Comparison of ENCODE assay signal across 8 cellular contexts in the genomic region with DNA sequence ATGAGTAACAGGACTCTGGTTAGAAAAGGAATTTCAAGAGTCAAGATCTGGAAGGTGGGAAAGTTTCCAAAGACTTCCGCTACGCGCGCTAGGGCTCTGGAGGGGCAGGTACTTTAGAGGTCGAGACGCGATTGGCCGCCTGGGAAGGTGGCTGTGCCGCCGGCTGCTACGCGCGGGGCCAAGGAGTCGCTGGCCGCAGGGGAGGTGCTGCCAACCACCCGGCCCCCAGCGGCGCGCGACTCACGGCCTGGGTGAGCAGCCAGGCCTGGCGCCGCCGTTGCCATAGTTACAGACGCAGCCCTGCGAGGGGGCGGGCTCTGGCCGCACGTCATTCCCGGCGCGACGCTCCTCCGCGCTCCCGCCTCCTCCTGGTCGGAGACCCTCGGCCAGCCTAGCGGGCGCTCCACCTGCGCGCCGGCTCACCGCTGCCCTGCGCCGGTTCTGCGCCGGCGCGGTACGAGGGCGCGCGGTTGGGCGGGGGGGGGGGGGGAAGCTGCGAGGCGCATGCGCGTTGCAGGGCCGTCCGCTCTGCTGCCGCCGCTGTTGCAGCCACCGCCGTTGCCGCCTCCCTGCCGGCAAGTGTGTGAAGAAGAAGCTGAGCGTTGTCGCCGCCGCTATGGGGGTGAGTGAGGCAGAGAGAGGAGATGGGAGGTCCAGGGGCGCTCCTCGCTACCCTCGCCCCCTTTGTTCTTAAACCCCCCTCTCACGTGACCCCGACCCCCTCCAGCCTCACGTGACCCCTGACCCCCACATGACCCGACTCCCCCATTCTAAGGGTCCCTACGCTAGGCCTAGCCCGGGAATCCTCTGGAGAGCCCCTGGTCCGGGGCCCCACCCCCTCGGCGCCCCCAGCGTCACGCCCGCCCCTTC. TPM values are rescaled to one million over a fixed set of nuclear protein-coding genes. Genes with fewer than 3 reads are reported as not detected.
DNase-seq lines count a peak whose midpoint lies in the region; ATAC-seq and TF ChIP-seq lines count a peak whose summit lies in the region.

A gene (plus strand): TSS at position 522 of the 870 bp plus-strand sequence. CDS start 95 bp downstream, at position 617.

- H4K20me1 ChIP-seq in SK-N-SH (ENCODE audit: insufficient read depth): 0 out of 2 replicates have a peak, but pooled peaks cover 8% of the 10 kb centered on the region

- H3K27me3 ChIP-seq in SK-N-SH (ENCODE audit: insufficient read depth) (no peaks in the 10 kb centered on the region), thymus (ENCODE audit: control insufficient read depth, insufficient read depth) (no peaks in the 10 kb centered on the region)

- H3K4me3 Mint-ChIP-seq in osteocyte (ENCODE audit: unreplicated experiment): peak within 1 kb of the TSS; percentile 83

- H3K27me3 Mint-ChIP-seq in osteocyte (ENCODE audit: unreplicated experiment): no peaks in the 10 kb centered on the region

- peaks cover 47% of the 10 kb centered on the region for H3K79me2 ChIP-seq in SK-N-SH (ENCODE audit: insufficient read depth)

- H2AFZ ChIP-seq in SK-N-SH (ENCODE audit: low read depth): peak within 1 kb of the TSS; percentile 99

- H3K27ac Mint-ChIP-seq in osteocyte (ENCODE audit: unreplicated experiment): peak within 1 kb of the TSS; percentile 83

- ATAC-seq in HG02610 (IDR thresholded peaks at IDR 0.05; ENCODE audit: unreplicated experiment): peak; percentile 87

- DNase-seq in GM10266 (ENCODE audit: extremely low spot score) (peak; percentile 99), NCI-H1092 (lab: John Stamatoyannopoulos, UW) (peak; percentile 97), SK-N-SH (peak; percentile 99), glomerular endothelial cell (ENCODE audit: extremely low read depth, low read depth, low spot score) (peak; percentile 37), osteocyte (ENCODE audit: extremely low spot score, unreplicated experiment) (peak; percentile 97)
- peak; percentile 91 for DNase-seq in activated naive CD4-positive, alpha-beta T cell treated with anti-CD3 and anti-CD28 coated beads, Interleukin-2, amount 50 U/mL, for 16 hours

- H3K9me3 Mint-ChIP-seq in osteocyte (ENCODE audit: unreplicated experiment): no peaks in the 10 kb centered on the region

- no peaks in the 10 kb centered on the region for H3K36me3 Mint-ChIP-seq in osteocyte (ENCODE audit: unreplicated experiment)

- H3F3A ChIP-seq in SK-N-SH (replicated peaks; ENCODE audit: insufficient read depth): no peaks in the 10 kb centered on the region

- no peaks in the 10 kb centered on the region for H3K9me3 ChIP-seq in SK-N-SH
- no peaks in the 10 kb centered on the region for H3K9me3 ChIP-seq in thymus (ENCODE audit: control insufficient read depth)

- H3K4me1 ChIP-seq in SK-N-SH (ENCODE audit: control insufficient read depth in 1 of 2, insufficient read depth in 2 of 2, low read depth in 1 of 2, low read length in 1 of 2) (peaks cover 12% of the 10 kb centered on the region in 2 experiments; a peak in 2 of 4 replicates), thymus (ENCODE audit: control insufficient read depth, insufficient read depth, low read length) (peaks cover 4% of the 10 kb centered on the region)

- no peaks in the 10 kb centered on the region for H3K9me2 ChIP-seq in SK-N-SH

- TF ChIP-seq CTCF in GM10266 (IDR thresholded peaks at IDR 0.05; ENCODE audit: control insufficient read depth, insufficient read depth, low read depth, missing control alignments) (no peak), SK-N-SH (IDR thresholded peaks at IDR 0.05) (no peak), osteocyte (IDR thresholded peaks at IDR 0.05) (peak; percentile 14)

- H3K4me2 ChIP-seq in SK-N-SH: peak within 1 kb of the TSS; percentile 99

- peaks cover 0 to 2% of the 10 kb centered on the region in 2 experiments for H3K36me3 ChIP-seq in SK-N-SH (replicated peaks in 1 of 2; ENCODE audit: control insufficient read depth in 1 of 2, insufficient read depth in 2 of 2, low read length in 1 of 2)
- peaks cover 3% of the 10 kb centered on the region for H3K36me3 ChIP-seq in thymus (ENCODE audit: control insufficient read depth, insufficient read depth)

- H3K27ac ChIP-seq in SK-N-SH (ENCODE audit: low read depth in 2 of 2, low read length in 1 of 2) (peak within 1 kb of the TSS; percentile 67 to 82), thymus (ENCODE audit: low read depth) (peak within 1 kb of the TSS; percentile 87)

- TF ChIP-seq RAD21 in SK-N-SH (IDR thresholded peaks at IDR 0.05; ENCODE audit: low read length): no peak; the same call in 1 of the 2 replicates

- no peak; a peak in 1 of 4 replicates for TF ChIP-seq EP300 in SK-N-SH (IDR thresholded peaks at IDR 0.05; ENCODE audit: borderline replicate concordance in 1 of 2, low read depth in 1 of 2, low read length in 1 of 2)

- H3K4me1 Mint-ChIP-seq in osteocyte (ENCODE audit: unreplicated experiment): peaks cover 16% of the 10 kb centered on the region

- H3K4me3 ChIP-seq in SK-N-SH (ENCODE audit: low read depth in 2 of 2, low read length in 1 of 2): peak within 1 kb of the TSS; percentile 69 to 79
- H3K4me3 ChIP-seq in thymus (ENCODE audit: low read length): peak within 1 kb of the TSS; percentile 85

- WGBS in SK-N-SH (ENCODE audit: low lambda C conversion rate): 0% methylated on average over 22 of the region's 86 CpGs
- under 1% methylated on average over 83 of the region's 86 CpGs for WGBS in thymus

- CTCF ChIA-PET in SK-N-SH (lab: Yijun Ruan, JAX): interaction anchor here (0.9 to 2.9 kb wide), 6 partner anchors 19 to 171 kb away, joined by 3 to 14 read pairs (median 4); a partner anchor contains a TSS

- peak within 1 kb of the TSS; percentile 79 for H3K9ac ChIP-seq in SK-N-SH

- POLR2A ChIA-PET in SK-N-SH (lab: Yijun Ruan, JAX): interaction anchor here (0.5 to 1.1 kb wide), 2 partner anchors 21 to 370 kb away, joined by 5 to 7 read pairs; a partner anchor contains a TSS

TF ChIP-seq in SK-N-SH, 30 proteins besides CTCF, POLR2A, EP300 and RAD21 (continues in another document):
- TF ChIP-seq NFIC (IDR thresholded peaks at IDR 0.05; ENCODE audit: borderline replicate concordance) (0 out of 2 replicates have a peak, but pooled peaks have one; percentile 27), SIN3A (IDR thresholded peaks at IDR 0.05; ENCODE audit: borderline replicate concordance, low read depth, low read length) (peak; percentile 92), MXI1 (IDR thresholded peaks at IDR 0.05; ENCODE audit: low read depth, low read length) (peak; percentile 86), TEAD4 (IDR thresholded peaks at IDR 0.05; ENCODE audit: borderline replicate concordance, insufficient read depth) (no peak), NRF1 (IDR thresholded peaks at IDR 0.05; ENCODE audit: low read depth, low read length) (peak; percentile 74), POLR2AphosphoS5 (IDR thresholded peaks at IDR 0.05; ENCODE audit: low read depth, low read length) (peak; percentile 48; the same call in 1 of the 2 replicates), GATA2 (CRISPR knock-in tag; IDR thresholded peaks at IDR 0.05) (no peak)
- TF ChIP-seq, protein P1, sequence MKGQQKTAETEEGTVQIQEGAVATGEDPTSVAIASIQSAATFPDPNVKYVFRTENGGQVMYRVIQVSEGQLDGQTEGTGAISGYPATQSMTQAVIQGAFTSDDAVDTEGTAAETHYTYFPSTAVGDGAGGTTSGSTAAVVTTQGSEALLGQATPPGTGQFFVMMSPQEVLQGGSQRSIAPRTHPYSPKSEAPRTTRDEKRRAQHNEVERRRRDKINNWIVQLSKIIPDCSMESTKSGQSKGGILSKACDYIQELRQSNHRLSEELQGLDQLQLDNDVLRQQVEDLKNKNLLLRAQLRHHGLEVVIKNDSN (IDR thresholded peaks at IDR 0.05; ENCODE audit: borderline replicate concordance, low read depth): peak; percentile 86
- TF ChIP-seq, protein P2, sequence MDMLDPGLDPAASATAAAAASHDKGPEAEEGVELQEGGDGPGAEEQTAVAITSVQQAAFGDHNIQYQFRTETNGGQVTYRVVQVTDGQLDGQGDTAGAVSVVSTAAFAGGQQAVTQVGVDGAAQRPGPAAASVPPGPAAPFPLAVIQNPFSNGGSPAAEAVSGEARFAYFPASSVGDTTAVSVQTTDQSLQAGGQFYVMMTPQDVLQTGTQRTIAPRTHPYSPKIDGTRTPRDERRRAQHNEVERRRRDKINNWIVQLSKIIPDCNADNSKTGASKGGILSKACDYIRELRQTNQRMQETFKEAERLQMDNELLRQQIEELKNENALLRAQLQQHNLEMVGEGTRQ (IDR thresholded peaks at IDR 0.05; ENCODE audit: borderline replicate concordance, low read depth, low read length): peak; percentile 43; the same call in 1 of the 2 replicates
- TF ChIP-seq, protein P3, sequence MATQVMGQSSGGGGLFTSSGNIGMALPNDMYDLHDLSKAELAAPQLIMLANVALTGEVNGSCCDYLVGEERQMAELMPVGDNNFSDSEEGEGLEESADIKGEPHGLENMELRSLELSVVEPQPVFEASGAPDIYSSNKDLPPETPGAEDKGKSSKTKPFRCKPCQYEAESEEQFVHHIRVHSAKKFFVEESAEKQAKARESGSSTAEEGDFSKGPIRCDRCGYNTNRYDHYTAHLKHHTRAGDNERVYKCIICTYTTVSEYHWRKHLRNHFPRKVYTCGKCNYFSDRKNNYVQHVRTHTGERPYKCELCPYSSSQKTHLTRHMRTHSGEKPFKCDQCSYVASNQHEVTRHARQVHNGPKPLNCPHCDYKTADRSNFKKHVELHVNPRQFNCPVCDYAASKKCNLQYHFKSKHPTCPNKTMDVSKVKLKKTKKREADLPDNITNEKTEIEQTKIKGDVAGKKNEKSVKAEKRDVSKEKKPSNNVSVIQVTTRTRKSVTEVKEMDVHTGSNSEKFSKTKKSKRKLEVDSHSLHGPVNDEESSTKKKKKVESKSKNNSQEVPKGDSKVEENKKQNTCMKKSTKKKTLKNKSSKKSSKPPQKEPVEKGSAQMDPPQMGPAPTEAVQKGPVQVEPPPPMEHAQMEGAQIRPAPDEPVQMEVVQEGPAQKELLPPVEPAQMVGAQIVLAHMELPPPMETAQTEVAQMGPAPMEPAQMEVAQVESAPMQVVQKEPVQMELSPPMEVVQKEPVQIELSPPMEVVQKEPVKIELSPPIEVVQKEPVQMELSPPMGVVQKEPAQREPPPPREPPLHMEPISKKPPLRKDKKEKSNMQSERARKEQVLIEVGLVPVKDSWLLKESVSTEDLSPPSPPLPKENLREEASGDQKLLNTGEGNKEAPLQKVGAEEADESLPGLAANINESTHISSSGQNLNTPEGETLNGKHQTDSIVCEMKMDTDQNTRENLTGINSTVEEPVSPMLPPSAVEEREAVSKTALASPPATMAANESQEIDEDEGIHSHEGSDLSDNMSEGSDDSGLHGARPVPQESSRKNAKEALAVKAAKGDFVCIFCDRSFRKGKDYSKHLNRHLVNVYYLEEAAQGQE (IDR thresholded peaks at IDR 0.05; ENCODE audit: low read depth, low read length): peak; percentile 50; the same call in 1 of the 2 replicates

RNA-seq across cellular contexts. Expression of the gene that starts here (rescaled TPM):
- polyA plus RNA-seq in SK-N-SH (2012; rRNA removed) (33.0 and 36.3 TPM in 2 replicates), thymus (18.4 TPM)
- 21.4 and 26.3 TPM in 2 replicates for polyA plus RNA-seq in SK-N-SH (2012; cell fraction: cytosol; rRNA removed)
- 137 and 147 TPM in 2 replicates for polyA plus RNA-seq in SK-N-SH (2012; cell fraction: nucleus; rRNA removed)
- total RNA-seq in glomerular endothelial cell (18.9 and 20.8 TPM in 2 replicates), osteocyte (24.0 and 28.1 TPM in 2 replicates)

Comparison
In these comparisons a context has a peak if more than half of its experiments do, and no peak if none do; other contexts are left out.
1. Peak in every context shown above with its lines: DNase-seq, ATAC-seq, H3K4me3 ChIP-seq and H3K27ac ChIP-seq.
2. DNase-seq: peak in every context shown above with its lines; median percentile 99 in GM10266; 99 in SK-N-SH; 97 in NCI-H1092; 97 in osteocyte; 91 in activated naive CD4-positive, alpha-beta T cell treated with anti-CD3 and anti-CD28 coated beads, Interleukin-2, amount 50 U/mL, for 16 hours; 37 in glomerular endothelial cell.